13 cellular contexts compared by ENCODE assay signal in the genomic region with DNA sequence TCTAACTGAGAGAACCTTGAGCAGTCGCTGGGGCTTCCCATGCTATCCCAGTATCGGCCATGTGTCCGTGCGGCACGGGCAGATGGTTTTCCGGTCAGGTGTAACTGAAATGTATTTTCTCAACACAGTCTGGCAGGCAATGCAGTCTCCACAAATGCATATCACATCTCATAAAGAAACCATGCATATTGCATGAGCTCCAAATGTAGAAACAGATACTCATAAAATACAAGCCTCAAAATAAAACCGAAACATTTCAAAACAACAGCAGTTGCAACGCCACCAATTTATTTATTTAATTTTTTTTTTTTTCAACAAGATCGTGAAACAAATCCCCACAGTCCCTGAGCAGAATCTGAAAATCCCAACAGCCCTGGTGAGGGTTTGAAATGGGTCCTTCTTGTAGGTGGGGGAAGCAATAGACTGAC.
DNase-seq lines count a peak whose midpoint lies in the region; ATAC-seq and TF ChIP-seq lines count a peak whose summit lies in the region.
"Had no signal": no experiment of that assay in that cellular context is flagged by ENCODE, and none has a peak within 500 bp of the region (broad histone marks: within the 10 kb centered on the region; RNA-seq: fewer than 3 reads in every experiment).

No MANE protein-coding gene starts in this region.

- H3K27ac ChIP-seq in SU-DHL-6 (ENCODE audit: low read depth, low read length) (peak overlapping the region; percentile 99), sigmoid colon (no peak overlapping the region)
- H3K27ac ChIP-seq: suprapubic skin had no signal

- DNase-seq in GM10248 (ENCODE audit: extremely low spot score) (peak; percentile 38), GM20000 (ENCODE audit: low spot score) (peak; percentile 46), sigmoid colon (no peak), GM19240 (ENCODE audit: insufficient read length, low spot score) (no peak), head of caudate nucleus (no peak)
- DNase-seq: amniotic stem cell; CD4-positive, CD25-positive, alpha-beta regulatory T cell; erythroblast; RPMI8226 had no signal

- peak; percentile 40 for ATAC-seq in HG03135 (IDR thresholded peaks at IDR 0.05; ENCODE audit: unreplicated experiment)
- no peak for ATAC-seq in GM19324 (IDR thresholded peaks at IDR 0.05; ENCODE audit: low FRiP score, unreplicated experiment)

- H3K27me3 ChIP-seq in SU-DHL-6 (ENCODE audit: low read length) (no peaks in the 10 kb centered on the region), sigmoid colon (no peaks in the 10 kb centered on the region)
- H3K27me3 ChIP-seq: suprapubic skin had no signal

- TF ChIP-seq POLR2A in sigmoid colon (IDR thresholded peaks at IDR 0.05) = no peak

- H2AFZ ChIP-seq in SU-DHL-6 (ENCODE audit: low read depth, low read length, severe bottlenecking) = no peak overlapping the region

- no peaks in the 10 kb centered on the region for H3K9me2 ChIP-seq in SU-DHL-6 (replicated peaks; ENCODE audit: insufficient read depth, low read length)

- intact Hi-C loops in sigmoid colon (cut with DNase I) = no loop called here
- intact Hi-C loops in head of caudate nucleus (cut with DNase I) = no loop called here

- H3K36me3 ChIP-seq in SU-DHL-6 (ENCODE audit: low read length) = no peaks in the 10 kb centered on the region
- no peaks in the 10 kb centered on the region for H3K36me3 ChIP-seq in sigmoid colon
- H3K36me3 ChIP-seq: suprapubic skin had no signal

- TF ChIP-seq CTCF in GM10248 (IDR thresholded peaks at IDR 0.05; ENCODE audit: control extremely low read depth, extremely low read depth, low read depth, missing control alignments) = no peak
- no peak for TF ChIP-seq CTCF in GM20000 (IDR thresholded peaks at IDR 0.05; ENCODE audit: extremely low read depth, missing control alignments)
- TF ChIP-seq CTCF in SU-DHL-6 (IDR thresholded peaks at IDR 0.05; ENCODE audit: insufficient read depth, low read length, poor library complexity, severe bottlenecking) = no peak
- TF ChIP-seq CTCF in sigmoid colon (IDR thresholded peaks at IDR 0.05) = no peak

- WGBS in sigmoid colon, 2 donors = 72 to 77% methylated on average over 9 of the region's 9 CpGs

- H3K4me3 ChIP-seq in SU-DHL-6 (ENCODE audit: insufficient read depth, low read length, poor library complexity, severe bottlenecking) = peak overlapping the region; percentile 41
- H3K4me3 ChIP-seq in sigmoid colon = no peak overlapping the region
- H3K4me3 ChIP-seq: suprapubic skin had no signal

- H3K4me2 ChIP-seq in SU-DHL-6 (ENCODE audit: low read depth, low read length, poor library complexity, severe bottlenecking) = peak overlapping the region; percentile 94

- POLR2A ChIA-PET in GM10248 (lab: Yijun Ruan, JAX) = no interaction called here

- no peaks in the 10 kb centered on the region for H3K79me2 ChIP-seq in SU-DHL-6 (ENCODE audit: insufficient read depth, low read length)

- H3K9me3 ChIP-seq in SU-DHL-6 (ENCODE audit: insufficient read depth, low read length) = no peaks in the 10 kb centered on the region
- no peaks in the 10 kb centered on the region for H3K9me3 ChIP-seq in sigmoid colon
- H3K9me3 ChIP-seq: suprapubic skin had no signal

- H3F3A ChIP-seq in SU-DHL-6 (ENCODE audit: insufficient read depth) = peaks cover 90% of the 10 kb centered on the region

- peak overlapping the region; percentile 76 for H3K9ac ChIP-seq in SU-DHL-6 (ENCODE audit: low read length)

- H3K4me1 ChIP-seq in sigmoid colon = no peaks in the 10 kb centered on the region
- H3K4me1 ChIP-seq: suprapubic skin had no signal

- CTCF ChIA-PET in GM10248 (lab: Yijun Ruan, JAX) = interaction anchor here (0.9 to 1.6 kb wide), 4 partner anchors 10 to 36 kb away, joined by 3 read pairs; no protein-coding TSS in a partner anchor

- no peak for TF ChIP-seq EP300 in sigmoid colon (IDR thresholded peaks at IDR 0.05)

- no peaks in the 10 kb centered on the region for H4K20me1 ChIP-seq in SU-DHL-6 (ENCODE audit: low read depth, low read length)

Comparison
In these comparisons a context has a peak if more than half of its experiments do, and no peak if none do; other contexts are left out.
1. DNase-seq: peak in GM10248 (single experiment) and GM20000 (single experiment); none in sigmoid colon (single experiment), GM19240 (single experiment) and head of caudate nucleus (0 of 42).